12 cellular contexts compared by ENCODE assay signal in genomic region chr16:19135896-19136438, GRCh38. TPM values are rescaled to one million over a fixed set of nuclear protein-coding genes. Genes with fewer than 3 reads are reported as not detected.
DNase-seq lines count a peak whose midpoint lies in the region; ATAC-seq, FAIRE-seq and TF ChIP-seq lines count a peak whose summit lies in the region.
"Had no signal": no experiment of that assay in that cellular context is flagged by ENCODE, and none has a peak within 500 bp of the region (broad histone marks: within the 10 kb centered on the region; RNA-seq: fewer than 3 reads in every experiment).

No MANE protein-coding gene starts in this region.

- peak overlapping the region in 10 of 11 experiments; percentile 2 to 91 (median 66); a peak in 15 of 22 replicates for H3K4me2 ChIP-seq in BLaER1 treated with 17β-estradiol and CSF1 and Interleukin-3, amounts not matched to agents 10 nM and 100 nM
- H3K4me2 ChIP-seq in HepG2 (ENCODE audit: low read depth, low read length): peak overlapping the region; percentile 0; the same call in 1 of the 2 replicates

- no peak for TF ChIP-seq EP300 in HepG2 (IDR thresholded peaks at IDR 0.05; ENCODE audit: low read depth in 2 of 2, low read length in 2 of 2)
- TF ChIP-seq EP300 in HepG2 (CRISPR knock-in tag; IDR thresholded peaks at IDR 0.05; ENCODE audit: borderline replicate concordance): no peak

- H2AFZ ChIP-seq in HepG2 (ENCODE audit: low read length): no peak overlapping the region

- peak; percentile 46 for DNase-seq in M059J (ENCODE audit: low read depth)
- DNase-seq in WTC11 (ENCODE audit: low spot score): no peak
- DNase-seq in HepG2 (ENCODE audit: low spot score): no peak
- no peak for DNase-seq in stimulated activated CD4-positive, alpha-beta T cell treated with anti-CD3 and anti-CD28 coated beads, Interleukin-4, amount 100 ng/mL, for 24 hours
- no peak for DNase-seq in D341Med (ENCODE audit: low spot score)
- DNase-seq: activated CD4-positive, alpha-beta T cell treated with anti-CD3 and anti-CD28 coated beads for 36 hours; activated naive CD4-positive, alpha-beta T cell treated with anti-CD3 and anti-CD28 coated beads, Interleukin-2, amount 50 U/mL, for 16 hours; NCI-H1048; nephron progenitor cell had no signal

- CTCF ChIA-PET in WTC11 (lab: Charles Lee): interaction anchor here (1.0 to 1.2 kb wide), 3 partner anchors 42 to 88 kb away, joined by 3 to 5 read pairs (median 3); no protein-coding TSS in a partner anchor
- CTCF ChIA-PET in HepG2 (lab: Yijun Ruan, JAX; ENCODE audit: low intra/inter-chr PET ratio, low total read pairs): no interaction called here

- no peaks in the 10 kb centered on the region for H3K27me3 ChIP-seq in BLaER1 treated with 17β-estradiol and CSF1 and Interleukin-3, amounts not matched to agents 10 nM and 100 nM
- peaks cover 0 to 28% of the 10 kb centered on the region in 2 experiments; a peak in 4 of 5 replicates for H3K27me3 ChIP-seq in HepG2 (ENCODE audit: control insufficient read depth in 1 of 2, insufficient read depth in 2 of 2, low read length in 2 of 2)

- no peak overlapping the region for H3K4me3 ChIP-seq in BLaER1 treated with 17β-estradiol and CSF1 and Interleukin-3, amounts not matched to agents 10 nM and 100 nM
- H3K4me3 ChIP-seq in HepG2 (replicated peaks in 1 of 3; ENCODE audit: insufficient read depth in 1 of 3, low read depth in 2 of 3, low read length in 3 of 3): no peak overlapping the region

- no peaks in the 10 kb centered on the region for H3K9me3 Mint-ChIP-seq in WTC11
- H3K9me3 Mint-ChIP-seq: nephron progenitor cell had no signal

- peak overlapping the region in 6 of 11 experiments; percentile 18 to 60 (median 52); a peak in 8 of 22 replicates for H3K27ac ChIP-seq in BLaER1 treated with 17β-estradiol and CSF1 and Interleukin-3, amounts not matched to agents 10 nM and 100 nM
- H3K27ac ChIP-seq in HepG2 (ENCODE audit: extremely low read length, insufficient read depth, low read length): no peak overlapping the region

- no peaks in the 10 kb centered on the region; a peak in 1 of 22 replicates for H3K9me3 ChIP-seq in BLaER1 treated with 17β-estradiol and CSF1 and Interleukin-3, amounts not matched to agents 10 nM and 100 nM (replicated peaks in 1 of 11)
- H3K9me3 ChIP-seq in HepG2 (ENCODE audit: low read length): no peaks in the 10 kb centered on the region

- H4K20me1 ChIP-seq in BLaER1 treated with 17β-estradiol and CSF1 and Interleukin-3, amounts not matched to agents 10 nM and 100 nM: no peaks in the 10 kb centered on the region
- no peaks in the 10 kb centered on the region for H4K20me1 ChIP-seq in HepG2 (ENCODE audit: insufficient read depth, low read length)

- H3K27me3 Mint-ChIP-seq in WTC11 (ENCODE audit: low read depth): no peaks in the 10 kb centered on the region

- no peak for FAIRE-seq in HepG2 (lab: Jason Lieb, UNC)

- intact Hi-C loops in HepG2 (cut with micrococcal nuclease; ENCODE audit: unreplicated experiment): no loop called here

- H3K4me3 Mint-ChIP-seq in WTC11: no peak overlapping the region
- H3K4me3 Mint-ChIP-seq: activated CD4-positive, alpha-beta T cell treated with anti-CD3 and anti-CD28 coated beads for 36 hours; nephron progenitor cell had no signal

- TF ChIP-seq CTCF in WTC11 (IDR thresholded peaks at IDR 0.05) (no peak), HepG2 (CRISPR knock-in tag; IDR thresholded peaks at IDR 0.05) (no peak)

- WGBS in HepG2 (ENCODE audit: low lambda C conversion rate): 0% methylated on average over 5 of the region's 7 CpGs

- ATAC-seq in WTC11 (peak; percentile 24), HepG2 (peak; percentile 70), HG02973 (IDR thresholded peaks at IDR 0.05; ENCODE audit: unreplicated experiment) (no peak), HG02970 (IDR thresholded peaks at IDR 0.05; ENCODE audit: low FRiP score, unreplicated experiment) (no peak)
- ATAC-seq: activated CD4-positive, alpha-beta T cell treated with anti-CD3 and anti-CD28 coated beads for 36 hours had no signal

- BruUV-seq in HepG2 (replicated peaks; lab: Mats Ljungman, UMichigan): no TSS peak

- in situ Hi-C loops in HepG2 (cut with HindIII; ENCODE audit: extremely low pct_ligation_motif_present, low pct_unique_long_range_greater_than_20kb): no loop called here

- TF ChIP-seq POLR2A in HepG2 (IDR thresholded peaks at IDR 0.05; ENCODE audit: insufficient read depth in 1 of 2, low read depth in 2 of 2, low read length in 2 of 2): no peak

- no peak for TF ChIP-seq RAD21 in HepG2 (CRISPR knock-in tag; IDR thresholded peaks at IDR 0.05)

- H3K4me1 ChIP-seq in BLaER1 treated with 17β-estradiol and CSF1 and Interleukin-3, amounts not matched to agents 10 nM and 100 nM: peaks cover 21 to 95% (median 59%) of the 10 kb centered on the region in 10 experiments
- peaks cover 24% of the 10 kb centered on the region for H3K4me1 ChIP-seq in HepG2 (ENCODE audit: insufficient read depth, low read length)

- H3K36me3 ChIP-seq in BLaER1 treated with 17β-estradiol and CSF1 and Interleukin-3, amounts not matched to agents 10 nM and 100 nM: no peaks in the 10 kb centered on the region
- H3K36me3 ChIP-seq in HepG2 (replicated peaks in 1 of 2; ENCODE audit: control insufficient read depth in 1 of 2, insufficient read depth in 2 of 2, low read length in 2 of 2): no peaks in the 10 kb centered on the region

- no peak overlapping the region for H3K27ac Mint-ChIP-seq in WTC11
- H3K27ac Mint-ChIP-seq: activated CD4-positive, alpha-beta T cell treated with anti-CD3 and anti-CD28 coated beads for 36 hours; nephron progenitor cell had no signal

- no peaks in the 10 kb centered on the region for H3K36me3 Mint-ChIP-seq in WTC11

- POLR2A ChIA-PET in WTC11 (lab: Charles Lee): interaction anchor here (0.6 kb wide), 1 partner anchor 1631 kb away, joined by 5 read pairs; no protein-coding TSS in a partner anchor
- POLR2A ChIA-PET in HepG2 (lab: Yijun Ruan, JAX): interaction anchor here (0.6 kb wide), 1 partner anchor 148 kb away, joined by 3 read pairs; no protein-coding TSS in a partner anchor

- H3K9ac ChIP-seq in BLaER1 treated with 17β-estradiol and CSF1 and Interleukin-3, amounts not matched to agents 10 nM and 100 nM: peak overlapping the region in 1 of 11 experiments; percentile 15; a peak in 1 of 22 replicates
- no peak overlapping the region for H3K9ac ChIP-seq in HepG2 (ENCODE audit: insufficient read depth, low read depth, low read length)

- no peaks in the 10 kb centered on the region for H3K79me2 ChIP-seq in HepG2 (ENCODE audit: insufficient read depth, low read length)

- H3K4me1 Mint-ChIP-seq in WTC11: peaks cover 30% of the 10 kb centered on the region

RNA-seq across cellular contexts. Expression of gene ITPRIPL2, which starts 22.2 kb away (rescaled TPM):
- total RNA-seq in M059J (2014; rRNA removed; shearing (Covaris generic)): 7.3 and 13.8 TPM in 2 replicates
- total RNA-seq in WTC11 (2021): 5.3 to 7.1 TPM (median 6.6 TPM) in 3 replicates
- 11.7 and 12.6 TPM in 2 replicates for total RNA-seq in HepG2 (2016; rRNA removed; fragmentation: Illumina TruSeq; extraction: Trizol)
- total RNA-seq in HepG2 (2016; cell fraction: cytosol; rRNA removed; fragmentation: Illumina TruSeq; extraction: Trizol; ENCODE audit: low read depth): 1.3 and 1.4 TPM in 2 replicates
- total RNA-seq in HepG2 (2016; cell fraction: insoluble cytoplasmic fraction; rRNA removed; fragmentation: Illumina TruSeq; extraction: Trizol): 9.9 and 12.5 TPM in 2 replicates
- total RNA-seq in HepG2 (2016; cell fraction: membrane; rRNA removed; fragmentation: Illumina TruSeq; extraction: Trizol): 6.5 and 6.9 TPM in 2 replicates
- total RNA-seq in HepG2 (2016; cell fraction: nucleus; rRNA removed; fragmentation: Illumina TruSeq; extraction: Trizol): 12.3 and 13.3 TPM in 2 replicates
- 5.9 and 7.6 TPM in 2 replicates for polyA plus RNA-seq in HepG2 (2011; rRNA removed)
- 5.4 and 6.5 TPM in 2 replicates for polyA plus RNA-seq in HepG2 (2011; cell fraction: cytosol; rRNA removed)
- 13.1 and 13.2 TPM in 2 replicates for polyA plus RNA-seq in HepG2 (2011; cell fraction: nucleus; rRNA removed)
- polyA plus RNA-seq in HepG2 (2012): 4.2 and 5.8 TPM in 2 replicates
- polyA plus RNA-seq in HepG2 (2016; cell fraction: cytosol; fragmentation: Illumina TruSeq; extraction: Trizol; ENCODE audit: low read depth): 0.55 and 0.58 TPM in 2 replicates
- 4.7 and 5.5 TPM in 2 replicates for polyA plus RNA-seq in HepG2 (2016; cell fraction: insoluble cytoplasmic fraction; fragmentation: Illumina TruSeq; extraction: Trizol; ENCODE audit: low read depth)
- polyA plus RNA-seq in HepG2 (2016; cell fraction: membrane; fragmentation: Illumina TruSeq; extraction: Trizol; ENCODE audit: low read depth): 1.4 and 1.5 TPM in 2 replicates
- polyA plus RNA-seq in HepG2 (2016; cell fraction: nucleus; fragmentation: Illumina TruSeq; extraction: Trizol; ENCODE audit: insufficient read depth, low read depth): 10.7 and 12.0 TPM in 2 replicates
- 13.8 and 32.7 TPM in 2 replicates for polyA minus RNA-seq in HepG2 (2011; rRNA and poly(A)+ RNA removed; ENCODE audit: low replicate concordance)
- 17.7 TPM in 2 replicates for polyA minus RNA-seq in HepG2 (2011; cell fraction: cytosol; rRNA and poly(A)+ RNA removed)
- polyA minus RNA-seq in HepG2 (2011; cell fraction: nucleus; rRNA and poly(A)+ RNA removed): 13.6 and 16.7 TPM in 2 replicates

RNA-seq across cellular contexts. Expression of gene SYT17, which starts 32.1 kb away (rescaled TPM):
- total RNA-seq in M059J (2014; rRNA removed; shearing (Covaris generic)): 0.39 and 0.81 TPM in 2 replicates
- total RNA-seq in WTC11 (2021) (5.5 to 6.8 TPM (median 6.3 TPM) in 3 replicates), HepG2 (2016; rRNA removed; fragmentation: Illumina TruSeq; extraction: Trizol) (0.14 TPM in 1 of 2 replicates, not detected in the other)
- not detected in 2 replicates for total RNA-seq in HepG2 (2016; cell fraction: cytosol; rRNA removed; fragmentation: Illumina TruSeq; extraction: Trizol; ENCODE audit: low read depth)
- total RNA-seq in HepG2 (2016; cell fraction: insoluble cytoplasmic fraction; rRNA removed; fragmentation: Illumina TruSeq; extraction: Trizol): not detected in 2 replicates
- not detected in 2 replicates for total RNA-seq in HepG2 (2016; cell fraction: membrane; rRNA removed; fragmentation: Illumina TruSeq; extraction: Trizol)
- total RNA-seq in HepG2 (2016; cell fraction: nucleus; rRNA removed; fragmentation: Illumina TruSeq; extraction: Trizol): 0.34 TPM in 1 of 2 replicates, not detected in the other
- polyA plus RNA-seq in HepG2 (2011; rRNA removed): 0.44 and 0.85 TPM in 2 replicates
- polyA plus RNA-seq in HepG2 (2011; cell fraction: cytosol; rRNA removed): 0.12 and 0.22 TPM in 2 replicates
- 0.50 and 1.0 TPM in 2 replicates for polyA plus RNA-seq in HepG2 (2011; cell fraction: nucleus; rRNA removed)
- 0.07 TPM in 1 of 2 replicates, not detected in the other for polyA plus RNA-seq in HepG2 (2012)
- 0.08 TPM in 1 of 2 replicates, not detected in the other for polyA plus RNA-seq in HepG2 (2016; cell fraction: cytosol; fragmentation: Illumina TruSeq; extraction: Trizol; ENCODE audit: low read depth)
- not detected in 2 replicates for polyA plus RNA-seq in HepG2 (2016; cell fraction: insoluble cytoplasmic fraction; fragmentation: Illumina TruSeq; extraction: Trizol; ENCODE audit: low read depth)
- 0.16 TPM in 1 of 2 replicates, not detected in the other for polyA plus RNA-seq in HepG2 (2016; cell fraction: membrane; fragmentation: Illumina TruSeq; extraction: Trizol; ENCODE audit: low read depth)
- polyA plus RNA-seq in HepG2 (2016; cell fraction: nucleus; fragmentation: Illumina TruSeq; extraction: Trizol; ENCODE audit: insufficient read depth, low read depth): 0.67 TPM in 1 of 2 replicates, not detected in the other
- 0.56 and 0.72 TPM in 2 replicates for polyA minus RNA-seq in HepG2 (2011; rRNA and poly(A)+ RNA removed; ENCODE audit: low replicate concordance)
- not detected in 2 replicates for polyA minus RNA-seq in HepG2 (2011; cell fraction: cytosol; rRNA and poly(A)+ RNA removed)
- polyA minus RNA-seq in HepG2 (2011; cell fraction: nucleus; rRNA and poly(A)+ RNA removed): 0.13 and 1.1 TPM in 2 replicates
- total RNA-seq: activated CD4-positive, alpha-beta T cell treated with anti-CD3 and anti-CD28 coated beads for 36 hours had no signal

Comparison
In these comparisons a context has a peak if more than half of its experiments do, and no peak if none do; other contexts are left out.
1. ATAC-seq: peak in WTC11 (single experiment) and HepG2 (single experiment); none in HG02973 (single experiment) and HG02970 (single experiment).